ENCODE assay signal across 9 cellular contexts in the genomic region with DNA sequence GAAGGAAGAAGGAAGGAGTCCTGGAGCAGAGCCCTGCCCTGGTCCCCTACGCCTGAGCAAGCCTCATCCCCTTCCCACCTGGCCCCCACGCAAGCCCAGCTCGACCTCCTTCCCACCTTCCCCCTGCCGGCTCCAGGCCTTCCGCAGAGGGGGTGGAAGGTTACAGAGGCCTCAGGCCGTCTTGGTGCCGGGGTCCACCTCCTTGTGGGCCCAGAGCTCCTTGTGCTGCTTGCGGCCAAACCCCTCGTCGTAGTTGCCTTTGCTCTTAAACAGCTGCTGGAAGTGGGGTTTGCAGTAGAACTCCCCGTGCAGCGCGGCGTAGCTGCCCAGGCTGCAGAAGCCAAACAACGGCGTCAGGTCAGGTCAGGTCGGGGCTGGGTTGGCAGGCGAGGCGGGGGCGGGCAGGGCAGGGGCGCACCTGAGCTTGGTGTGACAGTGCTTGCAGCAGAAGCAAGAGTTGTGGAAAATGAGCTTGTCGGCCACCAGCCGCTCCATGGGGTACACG. TPM values are rescaled to one million over a fixed set of nuclear protein-coding genes. Genes with fewer than 3 reads are reported as not detected.
A peak's percentile ranks its signal among the peaks of the same experiment; 100 is the strongest.
DNase-seq lines count a peak whose midpoint lies in the region; ATAC-seq and TF ChIP-seq lines count a peak whose summit lies in the region.
"Had no signal": no experiment of that assay in that cellular context is flagged by ENCODE, and none has a peak within 500 bp of the region (broad histone marks: within the 10 kb centered on the region; RNA-seq: fewer than 3 reads in every experiment).

No MANE protein-coding gene starts in this region.

- 56% methylated on average over 24 of the region's 24 CpGs for WGBS in right cardiac atrium

- intact Hi-C loops in right cardiac atrium (cut with DNase I), result no loop called here

- no peak for ATAC-seq in right cardiac atrium
- no peak for ATAC-seq in HG03442 (IDR thresholded peaks at IDR 0.05; ENCODE audit: unreplicated experiment)
- ATAC-seq in GM19035 (IDR thresholded peaks at IDR 0.05; ENCODE audit: unreplicated experiment), result no peak
- ATAC-seq in GM18511 (IDR thresholded peaks at IDR 0.05; ENCODE audit: unreplicated experiment), result no peak

- DNase-seq in HL-60 (ENCODE audit: low read depth in 1 of 2, low spot score in 1 of 2) (peak in 1 of 2 experiments; percentile 19), right cardiac atrium (peak in 2 of 3 donors; percentile 58 to 60), GF-D8 (lab: John Stamatoyannopoulos, UW) (no peak)
- peak; percentile 40 to 48 for DNase-seq in activated CD4-positive, alpha-beta T cell treated with anti-CD3 and anti-CD28 coated beads, Interleukin-2, amount 50 U/mL, for 48 hours
- DNase-seq in stimulated activated CD4-positive, alpha-beta T cell treated with anti-CD3 and anti-CD28 coated beads, Interleukin-15, amount 100 ng/mL, for 24 hours, result peak; percentile 53
- DNase-seq: cortex of kidney had no signal

- peak overlapping the region; percentile 80 for H3K4me3 ChIP-seq in HL-60 (replicated peaks; ENCODE audit: insufficient read depth, low read length)
- H3K4me3 ChIP-seq in right cardiac atrium (ENCODE audit: low read length), result peak overlapping the region; percentile 82

- H3K27ac ChIP-seq in HL-60 (replicated peaks) (peak overlapping the region; percentile 98), right cardiac atrium (ENCODE audit: low read length) (no peak overlapping the region)

- H3K4me1 ChIP-seq in right cardiac atrium (ENCODE audit: control insufficient read depth, insufficient read depth, low read length), result no peaks in the 10 kb centered on the region

- no peaks in the 10 kb centered on the region for H3K27me3 ChIP-seq in HL-60 (ENCODE audit: insufficient read depth, poor library complexity, severe bottlenecking)
- no peaks in the 10 kb centered on the region for H3K27me3 ChIP-seq in right cardiac atrium (ENCODE audit: control insufficient read depth, insufficient read depth)

- no peaks in the 10 kb centered on the region for H3K9me3 ChIP-seq in right cardiac atrium (ENCODE audit: control insufficient read depth, low read length)

- no peak for TF ChIP-seq CTCF in HL-60 (IDR thresholded peaks at IDR 0.05; ENCODE audit: insufficient read depth, low read length)

RNA-seq across cellular contexts. Expression of a gene that starts 1.5 kb away (rescaled TPM):
- total RNA-seq in right cardiac atrium, result 10 to 100 TPM in 1 of 4 donors, 1 to 10 TPM in 3; 7.9 to 13.8 (median 8.2) TPM
- polyA plus RNA-seq in right cardiac atrium, result 8.7 TPM

RNA-seq across cellular contexts. Expression of a gene that starts 43.2 kb away (rescaled TPM):
- 10 to 100 TPM; 24.2 to 26.8 (median 25.3) TPM for total RNA-seq in right cardiac atrium
- 22.0 TPM for polyA plus RNA-seq in right cardiac atrium
